8 cellular contexts compared by ENCODE assay signal in the genomic region with DNA sequence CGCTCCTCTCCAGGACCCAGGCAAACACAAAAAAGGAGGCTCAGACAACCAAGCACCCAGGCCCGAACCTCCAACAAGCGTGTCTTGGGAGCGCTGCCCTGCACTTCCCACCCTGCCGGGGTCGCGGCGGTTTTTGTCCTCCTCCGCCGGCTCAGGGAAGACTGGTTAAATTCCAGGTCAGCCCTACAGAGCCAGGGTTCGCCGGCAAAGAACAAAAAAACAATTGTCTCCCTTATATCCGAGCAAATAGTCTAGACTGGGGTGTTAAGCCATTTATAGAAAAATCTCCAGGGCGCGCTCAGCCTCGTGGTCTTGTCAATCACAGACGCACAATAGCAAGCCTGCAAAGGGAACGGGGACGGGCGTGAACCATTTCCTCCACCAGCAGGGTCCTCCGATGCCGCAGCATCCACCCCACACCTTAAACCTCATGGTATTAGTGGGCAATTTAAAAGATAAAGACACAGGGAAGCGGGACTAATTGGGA. TPM values are rescaled to one million over a fixed set of nuclear protein-coding genes. Genes with fewer than 3 reads are reported as not detected.
DNase-seq lines count a peak whose midpoint lies in the region; ATAC-seq and TF ChIP-seq lines count a peak whose summit lies in the region.

No MANE protein-coding gene starts in this region.

- peaks cover 35% of the 10 kb centered on the region for H3K4me1 Mint-ChIP-seq in activated CD4-positive, alpha-beta T cell treated with anti-CD3 and anti-CD28 coated beads, Interleukin-2, amount 10 ng/mL, durations not matched to agents 24 days and 14 days

- H3K4me1 ChIP-seq in testis, result no peaks in the 10 kb centered on the region

- peaks cover 12% of the 10 kb centered on the region for H3K36me3 Mint-ChIP-seq in activated CD4-positive, alpha-beta T cell treated with anti-CD3 and anti-CD28 coated beads, Interleukin-2, amount 10 ng/mL, durations not matched to agents 24 days and 14 days (ENCODE audit: low read depth)

- no peaks in the 10 kb centered on the region for H3K9me3 Mint-ChIP-seq in activated CD4-positive, alpha-beta T cell treated with anti-CD3 and anti-CD28 coated beads, Interleukin-2, amount 10 ng/mL, durations not matched to agents 24 days and 14 days

- peak; percentile 77 for DNase-seq in activated CD4-positive, alpha-beta T cell treated with anti-CD3 and anti-CD28 coated beads, Interleukin-2, amount 10 ng/mL, durations not matched to agents 24 days and 14 days
- DNase-seq in activated CD4-positive, alpha-beta T cell treated with anti-CD3 and anti-CD28 coated beads, Interleukin-2, amount 50 U/mL, for 4 hours, result no peak
- DNase-seq in lung microvascular endothelial cell (ENCODE audit: low read depth in 2 of 2), result peak; percentile 82 to 87
- peak; percentile 49 for DNase-seq in testis
- no peak for DNase-seq in NCI-H345 (lab: John Stamatoyannopoulos, UW)
- no peak for DNase-seq in NCI-H1048 (lab: John Stamatoyannopoulos, UW)

- H3K36me3 ChIP-seq in testis (ENCODE audit: low read depth, missing control alignments), result no peaks in the 10 kb centered on the region

- no peak for ATAC-seq in GM18498 (IDR thresholded peaks at IDR 0.05; ENCODE audit: unreplicated experiment)

- peak overlapping the region; percentile 98 for H3K27ac Mint-ChIP-seq in activated CD4-positive, alpha-beta T cell treated with anti-CD3 and anti-CD28 coated beads, Interleukin-2, amount 10 ng/mL, durations not matched to agents 24 days and 14 days

- H3K27ac ChIP-seq in cingulate gyrus (ENCODE audit: low read depth, low read length) (peak overlapping the region; percentile 73), testis (no peak overlapping the region)

- peak overlapping the region; percentile 98 for H3K4me3 Mint-ChIP-seq in activated CD4-positive, alpha-beta T cell treated with anti-CD3 and anti-CD28 coated beads, Interleukin-2, amount 10 ng/mL, durations not matched to agents 24 days and 14 days

- WGBS in testis, 2 donors, result 42 to 47% methylated on average over 13 to 23 of the region's 23 CpGs

- intact Hi-C loops in activated CD4-positive, alpha-beta T cell treated with anti-CD3 and anti-CD28 coated beads, Interleukin-2, amount 10 ng/mL, durations not matched to agents 24 days and 14 days (cut with micrococcal nuclease), result loop anchor here (1.0 to 10.0 kb wide), 7 partner anchors 17 to 420 kb away; a partner anchor contains a TSS
- intact Hi-C loops in testis (cut with DNase I; ENCODE audit: low total_unique reads), result no loop called here

- TF ChIP-seq POLR2A in testis (IDR thresholded peaks at IDR 0.05), result no peak

- TF ChIP-seq CTCF in testis (IDR thresholded peaks at IDR 0.05), result no peak

- no peaks in the 10 kb centered on the region for H3K9me3 ChIP-seq in testis

- peaks cover 4% of the 10 kb centered on the region for H3K27me3 Mint-ChIP-seq in activated CD4-positive, alpha-beta T cell treated with anti-CD3 and anti-CD28 coated beads, Interleukin-2, amount 10 ng/mL, durations not matched to agents 24 days and 14 days

- no peaks in the 10 kb centered on the region for H3K27me3 ChIP-seq in testis

- H3K4me3 ChIP-seq in testis, result peak overlapping the region; percentile 40 to 57

RNA-seq across cellular contexts. Expression of gene BCAT1, which starts 46.9 kb away (rescaled TPM):
- 49.7 and 51.9 TPM in 2 replicates for total RNA-seq in activated CD4-positive, alpha-beta T cell treated with anti-CD3 and anti-CD28 coated beads, Interleukin-2, amount 10 ng/mL, durations not matched to agents 24 days and 14 days
- 68.3 and 124 TPM in 2 replicates for total RNA-seq in lung microvascular endothelial cell
- 10 to 100 TPM; 34.7 to 44.2 TPM for total RNA-seq in testis
- 30.8 TPM for polyA plus RNA-seq in testis (ENCODE audit: insufficient read depth, low read depth, low replicate concordance)

Comparison
In these comparisons a context has a peak if more than half of its experiments do, and no peak if none do; other contexts are left out.
1. DNase-seq: peak in activated CD4-positive, alpha-beta T cell treated with anti-CD3 and anti-CD28 coated beads, Interleukin-2, amount 10 ng/mL, durations not matched to agents 24 days and 14 days (single experiment), lung microvascular endothelial cell (2 of 2) and testis (single experiment); none in activated CD4-positive, alpha-beta T cell treated with anti-CD3 and anti-CD28 coated beads, Interleukin-2, amount 50 U/mL, for 4 hours (0 of 2), NCI-H345 (single experiment) and NCI-H1048 (single experiment).